27 cellular contexts compared by ENCODE assay signal in genomic region chr15:66796343-66796742, GRCh38.
"Had no signal": no experiment of that assay in that cellular context is flagged by ENCODE, and none has a peak within 500 bp of the region (broad histone marks: within the 10 kb centered on the region; RNA-seq: fewer than 3 reads in every experiment).

No MANE protein-coding gene starts in this region.

- H3K36me3 Mint-ChIP-seq: mesothelial cell of epicardium; naive B cell; natural killer cell treated with Interleukin-12 subunit alpha and Interleukin-12 subunit beta and Interleukin-15 and Interleukin-18, amount 100 ng/mL, for 72 hours; stimulated activated effector memory CD8-positive, alpha-beta T cell treated with anti-CD3 and anti-CD28 coated beads, Interleukin-12 subunit alpha, Interleukin-12 subunit beta, amount 100 ng/mL, for 72 hours had no signal

- H3K4me3 ChIP-seq: coronary artery, esophagus squamous epithelium, lower lobe of right lung, mucosa of descending colon, pancreas, stomach, thyroid gland, upper lobe of left lung had no signal

- H3K4me3 Mint-ChIP-seq: mesothelial cell of epicardium; naive B cell; natural killer cell treated with Interleukin-12 subunit alpha and Interleukin-12 subunit beta and Interleukin-15 and Interleukin-18, amount 100 ng/mL, for 72 hours; neural crest cell; stimulated activated effector memory CD8-positive, alpha-beta T cell treated with anti-CD3 and anti-CD28 coated beads, Interleukin-12 subunit alpha, Interleukin-12 subunit beta, amount 100 ng/mL, for 72 hours had no signal

- FAIRE-seq: endometrium, frontal cortex, keratinocyte, pancreas, urothelium cell line had no signal

- H3K27me3 ChIP-seq: esophagus squamous epithelium, neutrophil, pancreas, stomach, thyroid gland, upper lobe of left lung had no signal

- H3K4me1 Mint-ChIP-seq: naive B cell; stimulated activated effector memory CD8-positive, alpha-beta T cell treated with anti-CD3 and anti-CD28 coated beads, Interleukin-12 subunit alpha, Interleukin-12 subunit beta, amount 100 ng/mL, for 72 hours had no signal

- DNase-seq: dermis blood vessel endothelial cell; effector memory CD4-positive, alpha-beta T cell; erythroblast; esophagus squamous epithelium; hypothalamus; left ventricle myocardium superior; lower lobe of right lung; naive B cell; pancreas; stimulated activated CD4-positive, alpha-beta T cell treated with anti-CD3 and anti-CD28 coated beads, Interleukin-2, amount 100 ng/mL, for 24 hours; stimulated activated CD4-positive, alpha-beta T cell treated with anti-CD3 and anti-CD28 coated beads, Interleukin-4, amount 100 ng/mL, for 24 hours; stimulated activated naive CD4-positive, alpha-beta T cell treated with Interleukin-2 at 50 U/mL for 16 hours; stomach; thyroid gland had no signal

- H3K27ac Mint-ChIP-seq: mesothelial cell of epicardium; natural killer cell treated with Interleukin-12 subunit alpha and Interleukin-12 subunit beta and Interleukin-15 and Interleukin-18, amount 100 ng/mL, for 72 hours; stimulated activated effector memory CD8-positive, alpha-beta T cell treated with anti-CD3 and anti-CD28 coated beads, Interleukin-12 subunit alpha, Interleukin-12 subunit beta, amount 100 ng/mL, for 72 hours had no signal

- H3K9me3 ChIP-seq: esophagus squamous epithelium, lower lobe of right lung, mucosa of descending colon, neutrophil, pancreas, stomach, thyroid gland, upper lobe of left lung had no signal

- H3K27ac ChIP-seq: coronary artery, esophagus squamous epithelium, lower lobe of right lung, neutrophil, pancreas, stomach, thyroid gland, upper lobe of left lung had no signal

- ATAC-seq: left ventricle myocardium superior; lower lobe of right lung; natural killer cell treated with Interleukin-12 subunit alpha and Interleukin-12 subunit beta and Interleukin-15 and Interleukin-18, amount 100 ng/mL, for 72 hours; pancreas; sciatic nerve; stimulated activated effector memory CD8-positive, alpha-beta T cell treated with anti-CD3 and anti-CD28 coated beads, Interleukin-12 subunit alpha, Interleukin-12 subunit beta, amount 100 ng/mL, for 72 hours had no signal

- H3K36me3 ChIP-seq: esophagus squamous epithelium, lower lobe of right lung, neutrophil, pancreas, stomach, thyroid gland, upper lobe of left lung had no signal

- H3K9me3 Mint-ChIP-seq: mesothelial cell of epicardium; naive B cell; natural killer cell treated with Interleukin-12 subunit alpha and Interleukin-12 subunit beta and Interleukin-15 and Interleukin-18, amount 100 ng/mL, for 72 hours; neural crest cell; stimulated activated effector memory CD8-positive, alpha-beta T cell treated with anti-CD3 and anti-CD28 coated beads, Interleukin-12 subunit alpha, Interleukin-12 subunit beta, amount 100 ng/mL, for 72 hours had no signal

- H3K4me1 ChIP-seq: lower lobe of right lung, pancreas, stomach, thyroid gland, upper lobe of left lung had no signal
